In genomic region chr11:111734383-111735261, GRCh38 we compare ENCODE assay signal across 1 cellular context.
TF ChIP-seq lines count a peak whose summit lies in the region.

No MANE protein-coding gene starts in this region.

TF ChIP-seq in H1, 55 proteins besides CTCF, POLR2A, EP300 and RAD21 (continued from another document):
- TF ChIP-seq ATF2 (IDR thresholded peaks at IDR 0.05; ENCODE audit: low read length) (no peak), POLR2AphosphoS5 (IDR thresholded peaks at IDR 0.05; ENCODE audit: low read depth, low read length) (no peak)
